In the genomic region with DNA sequence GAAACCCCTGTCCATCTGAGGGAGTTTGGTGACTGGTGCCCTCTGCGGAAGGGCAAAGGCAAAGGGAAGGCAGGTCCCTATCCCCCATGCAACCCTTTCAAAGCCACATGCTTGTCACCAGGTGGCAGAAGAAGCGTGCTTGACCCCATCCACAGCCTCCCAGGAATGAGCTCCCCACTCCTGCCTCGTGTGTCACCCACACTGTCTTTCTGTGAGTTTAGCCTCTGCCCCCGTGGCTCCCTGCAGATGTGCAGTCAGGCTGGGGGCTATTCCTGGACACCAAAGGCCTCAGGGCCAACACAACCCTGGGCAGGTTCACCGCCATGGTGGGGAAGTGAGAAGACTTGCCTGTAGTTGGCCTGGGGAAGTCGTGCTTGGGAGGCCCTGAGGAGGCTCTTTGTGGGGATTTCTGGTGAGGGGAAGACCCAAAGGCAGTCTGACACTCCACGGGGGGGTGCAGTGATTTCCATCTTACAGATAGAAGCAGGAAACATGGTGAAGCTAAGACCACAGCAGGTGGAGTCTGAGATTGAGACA, we compare ENCODE assay signal across 1 cellular context.
TF ChIP-seq lines count a peak whose summit lies in the region.

No MANE protein-coding gene starts in this region.

TF ChIP-seq in K562, 482 proteins besides CTCF, POLR2A, EP300 and RAD21:
- TF ChIP-seq TBP (optimal IDR thresholded peaks at IDR 0.05; ENCODE audit: low read depth, low read length) (no peak), ASH1L (IDR thresholded peaks at IDR 0.05; ENCODE audit: borderline replicate concordance, low read depth, partially characterized antibody) (no peak), PRPF4 (IDR thresholded peaks at IDR 0.05; ENCODE audit: insufficient read depth, low read depth, low read length, poor library complexity, severe bottlenecking) (no peak), PURB (CRISPR knock-in tag; IDR thresholded peaks at IDR 0.05; ENCODE audit: low read depth) (no peak), TAL1 (IDR thresholded peaks at IDR 0.05) (no peak), BACH1 (tag; IDR thresholded peaks at IDR 0.05) (no peak), RUNX1 (IDR thresholded peaks at IDR 0.05; ENCODE audit: low read depth) (no peak)
- TF ChIP-seq, protein P1, sequence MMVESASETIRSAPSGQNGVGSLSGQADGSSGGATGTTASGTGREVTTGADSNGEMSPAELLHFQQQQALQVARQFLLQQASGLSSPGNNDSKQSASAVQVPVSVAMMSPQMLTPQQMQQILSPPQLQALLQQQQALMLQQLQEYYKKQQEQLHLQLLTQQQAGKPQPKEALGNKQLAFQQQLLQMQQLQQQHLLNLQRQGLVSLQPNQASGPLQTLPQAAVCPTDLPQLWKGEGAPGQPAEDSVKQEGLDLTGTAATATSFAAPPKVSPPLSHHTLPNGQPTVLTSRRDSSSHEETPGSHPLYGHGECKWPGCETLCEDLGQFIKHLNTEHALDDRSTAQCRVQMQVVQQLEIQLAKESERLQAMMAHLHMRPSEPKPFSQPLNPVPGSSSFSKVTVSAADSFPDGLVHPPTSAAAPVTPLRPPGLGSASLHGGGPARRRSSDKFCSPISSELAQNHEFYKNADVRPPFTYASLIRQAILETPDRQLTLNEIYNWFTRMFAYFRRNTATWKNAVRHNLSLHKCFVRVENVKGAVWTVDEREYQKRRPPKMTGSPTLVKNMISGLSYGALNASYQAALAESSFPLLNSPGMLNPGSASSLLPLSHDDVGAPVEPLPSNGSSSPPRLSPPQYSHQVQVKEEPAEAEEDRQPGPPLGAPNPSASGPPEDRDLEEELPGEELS (CRISPR knock-in tag; IDR thresholded peaks at IDR 0.05; ENCODE audit: borderline replicate concordance) = no peak
- TF ChIP-seq, protein P2, sequence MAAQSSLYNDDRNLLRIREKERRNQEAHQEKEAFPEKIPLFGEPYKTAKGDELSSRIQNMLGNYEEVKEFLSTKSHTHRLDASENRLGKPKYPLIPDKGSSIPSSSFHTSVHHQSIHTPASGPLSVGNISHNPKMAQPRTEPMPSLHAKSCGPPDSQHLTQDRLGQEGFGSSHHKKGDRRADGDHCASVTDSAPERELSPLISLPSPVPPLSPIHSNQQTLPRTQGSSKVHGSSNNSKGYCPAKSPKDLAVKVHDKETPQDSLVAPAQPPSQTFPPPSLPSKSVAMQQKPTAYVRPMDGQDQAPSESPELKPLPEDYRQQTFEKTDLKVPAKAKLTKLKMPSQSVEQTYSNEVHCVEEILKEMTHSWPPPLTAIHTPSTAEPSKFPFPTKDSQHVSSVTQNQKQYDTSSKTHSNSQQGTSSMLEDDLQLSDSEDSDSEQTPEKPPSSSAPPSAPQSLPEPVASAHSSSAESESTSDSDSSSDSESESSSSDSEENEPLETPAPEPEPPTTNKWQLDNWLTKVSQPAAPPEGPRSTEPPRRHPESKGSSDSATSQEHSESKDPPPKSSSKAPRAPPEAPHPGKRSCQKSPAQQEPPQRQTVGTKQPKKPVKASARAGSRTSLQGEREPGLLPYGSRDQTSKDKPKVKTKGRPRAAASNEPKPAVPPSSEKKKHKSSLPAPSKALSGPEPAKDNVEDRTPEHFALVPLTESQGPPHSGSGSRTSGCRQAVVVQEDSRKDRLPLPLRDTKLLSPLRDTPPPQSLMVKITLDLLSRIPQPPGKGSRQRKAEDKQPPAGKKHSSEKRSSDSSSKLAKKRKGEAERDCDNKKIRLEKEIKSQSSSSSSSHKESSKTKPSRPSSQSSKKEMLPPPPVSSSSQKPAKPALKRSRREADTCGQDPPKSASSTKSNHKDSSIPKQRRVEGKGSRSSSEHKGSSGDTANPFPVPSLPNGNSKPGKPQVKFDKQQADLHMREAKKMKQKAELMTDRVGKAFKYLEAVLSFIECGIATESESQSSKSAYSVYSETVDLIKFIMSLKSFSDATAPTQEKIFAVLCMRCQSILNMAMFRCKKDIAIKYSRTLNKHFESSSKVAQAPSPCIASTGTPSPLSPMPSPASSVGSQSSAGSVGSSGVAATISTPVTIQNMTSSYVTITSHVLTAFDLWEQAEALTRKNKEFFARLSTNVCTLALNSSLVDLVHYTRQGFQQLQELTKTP (IDR thresholded peaks at IDR 0.05; ENCODE audit: low read depth in 1 of 2, partially characterized antibody in 2 of 2) = no peak
- TF ChIP-seq, protein P3, sequence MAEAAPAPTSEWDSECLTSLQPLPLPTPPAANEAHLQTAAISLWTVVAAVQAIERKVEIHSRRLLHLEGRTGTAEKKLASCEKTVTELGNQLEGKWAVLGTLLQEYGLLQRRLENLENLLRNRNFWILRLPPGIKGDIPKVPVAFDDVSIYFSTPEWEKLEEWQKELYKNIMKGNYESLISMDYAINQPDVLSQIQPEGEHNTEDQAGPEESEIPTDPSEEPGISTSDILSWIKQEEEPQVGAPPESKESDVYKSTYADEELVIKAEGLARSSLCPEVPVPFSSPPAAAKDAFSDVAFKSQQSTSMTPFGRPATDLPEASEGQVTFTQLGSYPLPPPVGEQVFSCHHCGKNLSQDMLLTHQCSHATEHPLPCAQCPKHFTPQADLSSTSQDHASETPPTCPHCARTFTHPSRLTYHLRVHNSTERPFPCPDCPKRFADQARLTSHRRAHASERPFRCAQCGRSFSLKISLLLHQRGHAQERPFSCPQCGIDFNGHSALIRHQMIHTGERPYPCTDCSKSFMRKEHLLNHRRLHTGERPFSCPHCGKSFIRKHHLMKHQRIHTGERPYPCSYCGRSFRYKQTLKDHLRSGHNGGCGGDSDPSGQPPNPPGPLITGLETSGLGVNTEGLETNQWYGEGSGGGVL (CRISPR knock-in tag; IDR thresholded peaks at IDR 0.05) = no peak
